9 cellular contexts compared by ENCODE assay signal in the genomic region with DNA sequence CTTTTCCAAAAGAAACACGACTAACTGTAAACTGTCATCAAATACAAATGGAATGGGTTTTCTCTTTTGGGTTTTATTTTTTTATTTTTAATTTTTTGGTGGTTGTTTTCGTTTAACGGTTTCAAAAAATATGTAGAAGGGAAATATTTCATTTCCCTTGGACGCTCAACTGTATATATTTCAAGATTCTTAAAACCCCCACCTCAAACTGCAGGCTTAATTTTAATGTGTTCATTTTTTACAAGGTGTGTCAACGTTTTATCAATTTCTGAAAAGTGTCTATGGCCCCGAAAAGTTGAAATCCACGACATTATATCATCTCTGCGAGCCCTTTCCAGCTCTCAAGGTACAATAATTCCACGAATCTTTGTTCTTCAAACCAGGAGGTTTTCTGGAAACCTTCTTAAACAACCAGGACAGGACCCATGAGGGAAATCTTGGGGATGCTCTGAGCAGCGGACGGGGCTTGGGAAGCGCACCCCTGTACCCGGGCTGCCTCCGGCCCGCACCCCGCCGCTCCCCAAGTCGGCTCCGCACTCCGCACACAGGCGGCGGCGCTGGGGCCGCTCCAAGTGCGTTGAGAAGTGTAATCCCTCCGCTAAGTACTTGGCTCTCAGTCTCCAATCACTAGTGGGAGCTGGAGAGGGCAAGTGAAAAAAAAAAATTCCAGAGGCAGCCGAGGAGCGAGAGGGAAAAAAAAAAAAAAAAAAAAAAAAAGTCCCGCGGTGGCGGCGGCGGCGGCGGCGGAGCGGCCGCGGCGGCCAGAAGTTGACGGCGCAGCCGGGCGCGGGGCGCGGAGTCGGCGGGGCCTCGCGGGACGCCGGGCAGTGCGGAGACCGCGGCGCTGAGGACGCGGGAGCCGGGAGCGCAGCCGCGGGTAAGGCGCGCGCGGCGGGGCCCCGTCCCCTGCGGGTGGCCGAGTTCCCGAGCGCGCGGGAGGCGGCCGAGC. TPM values are rescaled to one million over a fixed set of nuclear protein-coding genes. Genes with fewer than 3 reads are reported as not detected.
A peak's percentile ranks its signal among the peaks of the same experiment; 100 is the strongest.
DNase-seq lines count a peak whose midpoint lies in the region; ATAC-seq, FAIRE-seq and TF ChIP-seq lines count a peak whose summit lies in the region.
"Had no signal": no experiment of that assay in that cellular context is flagged by ENCODE, and none has a peak within 500 bp of the region (broad histone marks: within the 10 kb centered on the region; RNA-seq: fewer than 3 reads in every experiment).

A gene (plus strand): TSS at position 764 of the 949 bp plus-strand sequence. CDS start 346,470 bp downstream, outside the sequence.

- CTCF ChIA-PET in OCI-LY7 (lab: Charles Lee; ENCODE audit: unreplicated experiment), result no interaction called here

- H4K20me1 ChIP-seq in OCI-LY7 (ENCODE audit: insufficient read depth, low read length), result no peaks in the 10 kb centered on the region

- no peaks in the 10 kb centered on the region for H3K9me2 ChIP-seq in OCI-LY7 (ENCODE audit: insufficient read depth, low read length)

- POLR2A ChIA-PET in OCI-LY7 (lab: Charles Lee), result interaction anchor here (0.9 kb wide), 1 partner anchor 9 kb away, joined by 3 read pairs; no protein-coding TSS in a partner anchor

- intact Hi-C loops in kidney (cut with DNase I), result no loop called here
- intact Hi-C loops in OCI-LY7 (cut with micrococcal nuclease; ENCODE audit: unreplicated experiment), result no loop called here

- no peak within 1 kb of the TSS for H3K4me2 ChIP-seq in OCI-LY7 (ENCODE audit: low read length)

- no peak for TF ChIP-seq CTCF in kidney (IDR thresholded peaks at IDR 0.05; ENCODE audit: borderline replicate concordance, extremely low read depth, insufficient read depth)
- no peak for TF ChIP-seq CTCF in OCI-LY7 (conservative IDR thresholded peaks at IDR 0.05; ENCODE audit: low read length)

- BruUV-seq in OCI-LY7 (replicated peaks; lab: Mats Ljungman, UMichigan), result no TSS peak

- no peaks in the 10 kb centered on the region for H3K9me3 ChIP-seq in MG63
- no peaks in the 10 kb centered on the region for H3K9me3 ChIP-seq in kidney (ENCODE audit: control insufficient read depth in 1 of 2, low read length in 2 of 2)
- no peaks in the 10 kb centered on the region for H3K9me3 ChIP-seq in OCI-LY7 (ENCODE audit: low read length)

- H3K36me3 ChIP-seq in MG63, result no peaks in the 10 kb centered on the region
- H3K36me3 ChIP-seq in kidney (ENCODE audit: control insufficient read depth in 1 of 2, insufficient read depth in 2 of 2, low read length in 2 of 2), result no peaks in the 10 kb centered on the region
- no peaks in the 10 kb centered on the region for H3K36me3 ChIP-seq in OCI-LY7 (ENCODE audit: insufficient read depth, low read length)

- H3K9ac ChIP-seq in kidney (ENCODE audit: low read length in 2 of 2), result no peak within 1 kb of the TSS

- H2AFZ ChIP-seq in OCI-LY7 (ENCODE audit: low read length), result no peak within 1 kb of the TSS

- no peak for FAIRE-seq in kidney (lab: Jason Lieb, UNC)

- no peak for ATAC-seq in HG02642 (IDR thresholded peaks at IDR 0.05; ENCODE audit: poor library complexity, unreplicated experiment)

- no peak within 1 kb of the TSS for H3K4me3 ChIP-seq in MG63
- peak within 1 kb of the TSS; percentile 15 to 64 for H3K4me3 ChIP-seq in kidney (ENCODE audit: low read length in 2 of 2)
- no peak within 1 kb of the TSS for H3K4me3 ChIP-seq in OCI-LY7 (ENCODE audit: low read depth, low read length, poor library complexity, severe bottlenecking)

- peaks cover 46% of the 10 kb centered on the region for H3K27me3 ChIP-seq in MG63

- H3K79me2 ChIP-seq in OCI-LY7 (ENCODE audit: insufficient read depth, low read depth, low read length), result no peaks in the 10 kb centered on the region

- H3K4me1 ChIP-seq in kidney (ENCODE audit: control insufficient read depth in 1 of 2, insufficient read depth in 1 of 2, low read depth in 1 of 2, low read length in 2 of 2) (peaks cover 0 to 3% of the 10 kb centered on the region in 2 donors), OCI-LY7 (ENCODE audit: insufficient read depth, low read length, poor library complexity, severe bottlenecking) (no peaks in the 10 kb centered on the region)

- peak; percentile 86 for DNase-seq in GM03348 (ENCODE audit: low spot score)
- peak; percentile 3 for DNase-seq in MG63
- peak in 11 of 61 donors; percentile 1 to 35 (median 9) for DNase-seq in caudate nucleus (lab: John Stamatoyannopoulos, UW)
- DNase-seq in kidney, result peak; percentile 76
- peak; percentile 33 for DNase-seq in smooth muscle cell of the brain vasculature (ENCODE audit: low read depth, low spot score)
- no peak for DNase-seq in NCI-H2107 (lab: John Stamatoyannopoulos, UW)
- DNase-seq in OCI-LY7 (ENCODE audit: low spot score), result no peak

- H3K27ac ChIP-seq in caudate nucleus (ENCODE audit: low read depth, low read length) (peak within 1 kb of the TSS; percentile 67), kidney (ENCODE audit: low read depth in 2 of 2, low read length in 2 of 2) (peak within 1 kb of the TSS in 1 of 2 donors; percentile 30), OCI-LY7 (ENCODE audit: low read depth, low read length, poor library complexity, severe bottlenecking) (no peak within 1 kb of the TSS)

RNA-seq across cellular contexts. Expression of the gene that starts here (rescaled TPM):
- not detected in 2 replicates for total RNA-seq in MG63 (2014; rRNA removed; shearing (Covaris generic); ENCODE audit: low replicate concordance)
- total RNA-seq in kidney, result 4.1 TPM
- polyA plus RNA-seq in kidney (ENCODE audit: insufficient read depth, low read depth, low replicate concordance), result 5.5 TPM
- total RNA-seq in OCI-LY7 (2014; rRNA removed; shearing (Covaris generic)), result not detected in 2 replicates
- not detected in 2 replicates for total RNA-seq in OCI-LY7 (2022)
- total RNA-seq: T-helper 2 cell treated with Interferon-gamma antibody and Interleukin-4, amounts not matched to agents 100 ng/mL and 5 ng/mL, for 36 hours had no signal

Comparison
In these comparisons a context has a peak if more than half of its experiments do, and no peak if none do; other contexts are left out.
1. Peak in DNase-seq in MG63; RNA of the gene not detected or under 1 TPM.
2. DNase-seq: peak in GM03348 (single experiment), kidney (single experiment) and smooth muscle cell of the brain vasculature (single experiment); none in NCI-H2107 (single experiment) and OCI-LY7 (single experiment).
3. H3K4me3 ChIP-seq: peak in kidney (2 of 2); none in MG63 (single experiment) and OCI-LY7 (single experiment).